ENCODE assay signal across 21 cellular contexts in the genomic region with DNA sequence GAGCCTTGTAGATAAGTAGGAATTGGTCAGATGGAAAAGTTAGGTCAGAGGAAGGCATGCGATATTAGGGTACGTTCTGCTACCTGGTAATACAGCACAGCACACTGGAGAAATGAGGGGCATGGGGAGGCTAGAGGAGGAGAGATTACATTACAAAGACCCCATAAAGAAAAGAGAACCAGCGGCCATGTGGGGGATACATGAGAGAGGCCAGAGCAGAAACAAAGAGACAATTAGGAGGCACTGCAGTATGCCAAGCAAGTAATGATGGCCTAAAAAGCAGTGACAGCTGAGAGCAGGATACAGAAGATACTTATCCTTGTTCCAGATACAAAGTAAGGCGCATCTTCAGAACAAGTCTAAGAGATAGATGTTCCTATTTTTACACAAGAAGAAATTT. TPM values are rescaled to one million over a fixed set of nuclear protein-coding genes. Genes with fewer than 3 reads are reported as not detected.
A peak's percentile ranks its signal among the peaks of the same experiment; 100 is the strongest.
DNase-seq lines count a peak whose midpoint lies in the region; FAIRE-seq and TF ChIP-seq lines count a peak whose summit lies in the region.
"Had no signal": no experiment of that assay in that cellular context is flagged by ENCODE, and none has a peak within 500 bp of the region (broad histone marks: within the 10 kb centered on the region; RNA-seq: fewer than 3 reads in every experiment).

No MANE protein-coding gene starts in this region.

- intact Hi-C loops in Caco-2 (cut with micrococcal nuclease; ENCODE audit: unreplicated experiment) = no loop called here

- H3K14ac ChIP-seq in H1 (ENCODE audit: insufficient read length) = no peak overlapping the region

- FAIRE-seq in H1 (lab: Jason Lieb, UNC) = peak; percentile 62
- FAIRE-seq: A204.1, K562 had no signal

- H3K79me1 ChIP-seq in H1 (ENCODE audit: low read depth, low read length) = no peaks in the 10 kb centered on the region

- no peak overlapping the region for H3K9ac ChIP-seq in H1 (replicated peaks in 1 of 4; ENCODE audit: extremely low read depth in 1 of 4, low read depth in 3 of 4, low read length in 3 of 4)
- H3K9ac ChIP-seq: BLaER1 had no signal

- H3K18ac ChIP-seq in H1 (ENCODE audit: extremely low read depth, low read length) = no peak overlapping the region

- H3K9me3 Mint-ChIP-seq in Caco-2 (ENCODE audit: unreplicated experiment) (no peaks in the 10 kb centered on the region), endothelial cell (ENCODE audit: unreplicated experiment) (no peaks in the 10 kb centered on the region)

- H2AK5ac ChIP-seq in H1 (ENCODE audit: low read depth, low read length) = no peak overlapping the region

- H3K4me1 ChIP-seq in H1 (replicated peaks in 1 of 4; ENCODE audit: control insufficient read depth in 3 of 4, insufficient read depth in 4 of 4, low read length in 3 of 4) (peaks cover 0 to 5% (median 4%) of the 10 kb centered on the region in 4 experiments; a peak in 4 of 7 replicates), Caco-2 (no peaks in the 10 kb centered on the region)
- H3K4me1 ChIP-seq: BLaER1, SJSA1 had no signal

- no TSS peak for BruUV-seq in Caco-2 (replicated peaks; lab: Mats Ljungman, UMichigan)

- no peaks in the 10 kb centered on the region for H3K27me3 Mint-ChIP-seq in Caco-2 (ENCODE audit: insufficient read depth, unreplicated experiment)
- H3K27me3 Mint-ChIP-seq in endothelial cell (ENCODE audit: unreplicated experiment) = peaks cover 2% of the 10 kb centered on the region

- CTCF ChIA-PET in H1 (lab: Charles Lee; ENCODE audit: partially characterized antibody) = interaction anchor here (1.7 kb wide), 1 partner anchor 22 kb away, joined by 4 read pairs; no protein-coding TSS in a partner anchor
- CTCF ChIA-PET in Caco-2 (lab: Charles Lee) = no interaction called here

- no peak overlapping the region; the same call in 1 of the 2 replicates for H3K27ac ChIP-seq in H1 (ENCODE audit: low read depth, low read length)
- H3K27ac ChIP-seq: BLaER1, SJSA1 had no signal

- no peak overlapping the region for H2AFZ ChIP-seq in H1 (ENCODE audit: low read length)

- no peak overlapping the region for H3K23ac ChIP-seq in H1 (ENCODE audit: insufficient read length)

- H2BK15ac ChIP-seq in H1 (ENCODE audit: low read length) = no peak overlapping the region

- H3K56ac ChIP-seq in H1 (replicated peaks; ENCODE audit: insufficient read length, low read depth, low read length) = no peak overlapping the region

- H3K36me3 Mint-ChIP-seq in Caco-2 (ENCODE audit: insufficient read depth, unreplicated experiment) (no peaks in the 10 kb centered on the region), endothelial cell (ENCODE audit: low read depth, unreplicated experiment) (no peaks in the 10 kb centered on the region)
- H3K36me3 Mint-ChIP-seq: CD4-positive, CD25-positive, alpha-beta regulatory T cell had no signal

- no peak for TF ChIP-seq RAD21 in H1 (IDR thresholded peaks at IDR 0.05 in 1 of 2, conservative IDR thresholded peaks at IDR 0.05 in 1 of 2; ENCODE audit: low read depth in 2 of 2, low read length in 2 of 2)

- no peaks in the 10 kb centered on the region for H4K20me1 ChIP-seq in H1 (replicated peaks in 1 of 2; ENCODE audit: control insufficient read depth in 1 of 2, insufficient read depth in 2 of 2, low read length in 2 of 2)
- H4K20me1 ChIP-seq: BLaER1 had no signal

- DNase-seq in H7 (peak; percentile 3), H1 (ENCODE audit: low read depth in 1 of 2, low spot score in 2 of 2) (no peak), myocyte (ENCODE audit: low read depth) (peak; percentile 20), retina (peak; percentile 5), KG1 (lab: John Stamatoyannopoulos, UW) (no peak), Caco-2 (no peak), endothelial cell (ENCODE audit: low spot score) (no peak)
- DNase-seq: CD4-positive, CD25-positive, alpha-beta regulatory T cell; MV-4-11; NCI-H1105; NCI-H1436 treated with DMSO at 0.1 percent for 48 hours; NCI-H187 treated with DMSO at 0.1 percent for 48 hours; NCI-H2107; NCI-H524 treated with DMSO at 0.1 percent for 48 hours; NCI-H774; Right ventricle myocardium superior; RPMI8226 had no signal

- H3K27me3 ChIP-seq in H7 (ENCODE audit: control insufficient read depth, insufficient read depth, low read length) (no peaks in the 10 kb centered on the region), H1 (replicated peaks in 1 of 4; ENCODE audit: control insufficient read depth in 3 of 4, extremely low read depth in 1 of 4, insufficient read depth in 3 of 4, low read length in 3 of 4) (no peaks in the 10 kb centered on the region), Caco-2 (replicated peaks; ENCODE audit: control insufficient read depth, insufficient read depth, low read length) (no peaks in the 10 kb centered on the region)
- H3K27me3 ChIP-seq: BLaER1, SJSA1 had no signal

- no peaks in the 10 kb centered on the region for H3K23me2 ChIP-seq in H1 (ENCODE audit: low read depth, low read length)

- H3K36me3 ChIP-seq in H7 (replicated peaks; ENCODE audit: control insufficient read depth, insufficient read depth, low read length) (peaks cover 2% of the 10 kb centered on the region; the same call in 1 of the 2 replicates), H1 (ENCODE audit: control insufficient read depth in 2 of 4, insufficient read depth in 4 of 4, low read length in 3 of 4) (peaks cover 0 to 12% (median 5%) of the 10 kb centered on the region in 4 experiments; a peak in 3 of 8 replicates), Caco-2 (ENCODE audit: control insufficient read depth, insufficient read depth, low read length) (no peaks in the 10 kb centered on the region)

- H4K91ac ChIP-seq in H1 (replicated peaks; ENCODE audit: insufficient read length, low read length) = no peak overlapping the region

- no peak for TF ChIP-seq EP300 in H1 (IDR thresholded peaks at IDR 0.05; ENCODE audit: borderline replicate concordance in 1 of 2, low read depth in 2 of 2, low read length in 2 of 2)

- H3K4me3 ChIP-seq in H7 (ENCODE audit: insufficient read depth, low read depth, low read length) (no peak overlapping the region), H1 (ENCODE audit: extremely low read depth in 1 of 4, insufficient read depth in 2 of 4, low read depth in 3 of 4, low read length in 4 of 4) (no peak overlapping the region; a peak in 1 of 8 replicates), Caco-2 (ENCODE audit: low read depth, low read length) (no peak overlapping the region)
- H3K4me3 ChIP-seq: BLaER1, K562, SJSA1 had no signal

- 66% methylated on average over 4 of the region's 4 CpGs; no CpG with 5 or more reads in 1 of the 2 experiments for WGBS in H1 (ENCODE audit: extremely low coverage in 1 of 2, insufficient coverage in 1 of 2, insufficient read length in 1 of 2, insufficient replicate concordance in 2 of 2, low coverage in 1 of 2, low lambda C conversion rate in 2 of 2, missing lambda C conversion rate in 1 of 2), 2 experiments

- TF ChIP-seq CTCF in H1 (IDR thresholded peaks at IDR 0.05; ENCODE audit: control extremely low read depth in 1 of 3, insufficient read depth in 1 of 3, low read depth in 1 of 3, low read length in 3 of 3) = no peak
- no peak for TF ChIP-seq CTCF in Caco-2 (IDR thresholded peaks at IDR 0.05; ENCODE audit: insufficient read depth in 1 of 2, low read depth in 1 of 2, low read length in 1 of 2, severe bottlenecking in 1 of 2, unreplicated experiment in 1 of 2)
- no peak for TF ChIP-seq CTCF in endothelial cell (IDR thresholded peaks at IDR 0.05; ENCODE audit: unreplicated experiment)

- no peak overlapping the region for H2BK120ac ChIP-seq in H1 (replicated peaks; ENCODE audit: low read depth, low read length)

- peak overlapping the region; percentile 33 to 40; a peak in 1 of 4 replicates for H3K4me2 ChIP-seq in H1 (ENCODE audit: insufficient read depth in 1 of 2, low read depth in 2 of 2, low read length in 2 of 2)
- H3K4me2 ChIP-seq: BLaER1 had no signal

- H3K27ac Mint-ChIP-seq in Caco-2 (ENCODE audit: unreplicated experiment) (no peak overlapping the region), endothelial cell (ENCODE audit: unreplicated experiment) (no peak overlapping the region)
- H3K27ac Mint-ChIP-seq: CD4-positive, CD25-positive, alpha-beta regulatory T cell had no signal

- H4K5ac ChIP-seq in H1 (ENCODE audit: insufficient read length, low read depth, low read length) = no peak overlapping the region

- H2BK20ac ChIP-seq in H1 (ENCODE audit: low read length) = no peak overlapping the region

- TF ChIP-seq POLR2A in H1 (IDR thresholded peaks at IDR 0.05; ENCODE audit: control extremely low read depth in 1 of 2, low read depth in 2 of 2, low read length in 2 of 2) = no peak

- H3K79me2 ChIP-seq in H1 (ENCODE audit: control insufficient read depth in 1 of 2, insufficient read depth in 2 of 2, low read length in 2 of 2) = no peaks in the 10 kb centered on the region

- POLR2A ChIA-PET in H1 (lab: Charles Lee; ENCODE audit: partially characterized antibody) = no interaction called here
- POLR2A ChIA-PET in Caco-2 (lab: Charles Lee) = no interaction called here

- no peak overlapping the region for H4K8ac ChIP-seq in H1 (ENCODE audit: extremely low read depth, insufficient read depth, low read length)

- no peak overlapping the region for H3K4me3 Mint-ChIP-seq in Caco-2 (ENCODE audit: unreplicated experiment)
- no peak overlapping the region for H3K4me3 Mint-ChIP-seq in endothelial cell (ENCODE audit: unreplicated experiment)
- H3K4me3 Mint-ChIP-seq: CD4-positive, CD25-positive, alpha-beta regulatory T cell had no signal

- H2BK12ac ChIP-seq in H1 (ENCODE audit: low read depth, low read length) = no peak overlapping the region

- H3K9me3 ChIP-seq in H1 (ENCODE audit: insufficient read depth in 2 of 2, low read depth in 1 of 2, low read length in 1 of 2) = no peaks in the 10 kb centered on the region
- H3K9me3 ChIP-seq in Caco-2 = no peaks in the 10 kb centered on the region
- H3K9me3 ChIP-seq: SJSA1 had no signal

- H3K4ac ChIP-seq in H1 (replicated peaks; ENCODE audit: insufficient read length, low read depth, low read length) = no peak overlapping the region

- H2BK5ac ChIP-seq in H1 (ENCODE audit: low read depth, low read length) = no peak overlapping the region

- H3K4me1 Mint-ChIP-seq in Caco-2 (ENCODE audit: low read depth, unreplicated experiment) = no peaks in the 10 kb centered on the region
- H3K4me1 Mint-ChIP-seq in endothelial cell (ENCODE audit: unreplicated experiment) = peaks cover 7% of the 10 kb centered on the region
- H3K4me1 Mint-ChIP-seq: CD4-positive, CD25-positive, alpha-beta regulatory T cell had no signal

RNA-seq across cellular contexts. Expression of gene TXNL1, which starts 40.0 kb away (rescaled TPM):
- 48.4 and 63.0 TPM in 2 replicates for total RNA-seq in H7 (2014; rRNA removed; shearing (Covaris generic))
- total RNA-seq in H1 (2021; fragmentation: NEBNext Ultra II Directional; extraction: Animal tissue kit (Norgen Biotek cat#: 25700)) = 85.8 and 87.4 TPM in 2 replicates
- polyA plus RNA-seq in H1 (2011; rRNA removed) = 25.0 and 35.1 TPM in 2 replicates
- polyA plus RNA-seq in H1 (2011; cell fraction: cytosol; rRNA removed) = 47.1 TPM
- polyA plus RNA-seq in H1 (2011; cell fraction: nucleus; rRNA removed) = 17.4 TPM
- polyA plus RNA-seq in H1 (2012, experiment 1 of 2) = 55.5 to 96.5 TPM (median 60.8 TPM) in 4 replicates
- 49.8 TPM for polyA plus RNA-seq in H1 (2012, experiment 2 of 2)
- polyA plus RNA-seq in H1 (2013, experiment 1 of 2) = 81.4 TPM
- polyA plus RNA-seq in H1 (2013, experiment 2 of 2) = 82.6 TPM
- 25.7 and 31.2 TPM in 2 replicates for polyA minus RNA-seq in H1 (2011; rRNA and poly(A)+ RNA removed)
- 12.8 TPM for polyA minus RNA-seq in H1 (2011; cell fraction: cytosol; rRNA and poly(A)+ RNA removed)
- polyA minus RNA-seq in H1 (2011; cell fraction: nucleus; rRNA and poly(A)+ RNA removed) = 25.8 TPM
- total RNA-seq in myocyte (67.5 and 78.9 TPM in 2 replicates), Caco-2 (2022) (46.9 and 49.0 TPM in 2 replicates), endothelial cell (ENCODE audit: unreplicated experiment) (74.0 TPM)
- 58.5 TPM for polyA plus RNA-seq in myocyte (2012)

RNA-seq across cellular contexts. Expression of gene WDR7, which starts 52.7 kb away (rescaled TPM):
- 6.2 and 13.0 TPM in 2 replicates for total RNA-seq in H7 (2014; rRNA removed; shearing (Covaris generic))
- total RNA-seq in H1 (2021; fragmentation: NEBNext Ultra II Directional; extraction: Animal tissue kit (Norgen Biotek cat#: 25700)) = 15.2 and 16.5 TPM in 2 replicates
- polyA plus RNA-seq in H1 (2011; rRNA removed) = 5.5 and 9.1 TPM in 2 replicates
- polyA plus RNA-seq in H1 (2011; cell fraction: cytosol; rRNA removed) = 6.3 TPM
- polyA plus RNA-seq in H1 (2011; cell fraction: nucleus; rRNA removed) = 18.9 TPM
- polyA plus RNA-seq in H1 (2012, experiment 1 of 2) = 5.5 to 8.4 TPM (median 6.8 TPM) in 4 replicates
- polyA plus RNA-seq in H1 (2012, experiment 2 of 2) = 0.14 TPM
- 5.0 TPM for polyA plus RNA-seq in H1 (2013, experiment 1 of 2)
- polyA plus RNA-seq in H1 (2013, experiment 2 of 2) = 6.4 TPM
- 76.0 and 88.4 TPM in 2 replicates for polyA minus RNA-seq in H1 (2011; rRNA and poly(A)+ RNA removed)
- 22.9 TPM for polyA minus RNA-seq in H1 (2011; cell fraction: cytosol; rRNA and poly(A)+ RNA removed)
- polyA minus RNA-seq in H1 (2011; cell fraction: nucleus; rRNA and poly(A)+ RNA removed) = 73.3 TPM
- total RNA-seq in myocyte (12.9 and 13.5 TPM in 2 replicates), Caco-2 (2022) (7.8 and 8.1 TPM in 2 replicates), endothelial cell (ENCODE audit: unreplicated experiment) (42.0 TPM)
- 7.9 TPM for polyA plus RNA-seq in myocyte (2012)

Comparison
In these comparisons a context has a peak if more than half of its experiments do, and no peak if none do; other contexts are left out.
1. DNase-seq: peak in H7 (single experiment), myocyte (single experiment) and retina (single experiment); none in H1 (0 of 2), KG1 (single experiment), Caco-2 (0 of 2) and endothelial cell (single experiment).